ENCODE assay signal across 1 cellular context in the genomic region with DNA sequence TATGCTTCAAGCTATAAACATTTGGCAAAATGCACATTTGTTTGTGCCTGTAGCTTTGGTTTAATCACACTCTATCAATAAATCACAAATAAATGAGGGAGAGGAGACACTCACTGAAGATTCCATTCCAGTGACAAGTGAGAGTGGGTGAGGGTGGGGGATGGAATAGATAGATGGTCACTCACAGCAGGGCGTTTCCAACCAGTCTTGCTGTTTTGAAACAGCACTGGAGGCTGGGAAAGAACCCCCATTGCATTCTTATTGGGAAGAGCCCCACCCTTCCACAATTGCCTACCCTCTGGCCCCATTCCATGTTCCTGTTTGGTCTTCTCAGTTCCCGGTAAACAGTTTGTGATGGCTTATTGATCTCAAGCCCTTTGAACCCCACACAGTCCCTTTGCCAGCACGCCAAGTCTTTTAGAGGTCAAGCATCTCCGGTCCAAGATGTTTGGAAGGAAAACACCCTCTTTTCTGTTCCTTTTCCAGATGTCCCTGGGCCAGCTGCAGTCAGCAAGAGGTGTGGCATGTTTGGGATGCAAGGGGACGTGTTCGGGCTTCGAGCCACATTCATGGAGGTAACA.
TF ChIP-seq lines count a peak whose summit lies in the region.

No MANE protein-coding gene starts in this region.

TF ChIP-seq in HCT116, 20 proteins besides CTCF, POLR2A, EP300 and RAD21:
- TF ChIP-seq CBX3 (IDR thresholded peaks at IDR 0.05; ENCODE audit: low read depth) (no peak), EZH2phosphoT487 (IDR thresholded peaks at IDR 0.05; ENCODE audit: borderline replicate concordance) (no peak), SP1 (IDR thresholded peaks at IDR 0.05; ENCODE audit: low read depth) (no peak), ZNF274 (IDR thresholded peaks at IDR 0.05; ENCODE audit: low read depth, low read length) (no peak), JUND (IDR thresholded peaks at IDR 0.05) (no peak), CEBPB (IDR thresholded peaks at IDR 0.05; ENCODE audit: low read depth) (no peak), ZFX (IDR thresholded peaks at IDR 0.05) (no peak), POLR2AphosphoS5 (IDR thresholded peaks at IDR 0.05; ENCODE audit: low read depth, low read length) (no peak), EZH2 (IDR thresholded peaks at IDR 0.05) (no peak), YY1 (IDR thresholded peaks at IDR 0.05; ENCODE audit: extremely low read depth, insufficient replicate concordance, low read depth, low read length) (no peak), FOSL1 (IDR thresholded peaks at IDR 0.05; ENCODE audit: low read depth) (no peak), EGR1 (IDR thresholded peaks at IDR 0.05; ENCODE audit: low read depth) (no peak), SRF (IDR thresholded peaks at IDR 0.05; ENCODE audit: low read depth) (no peak), TCF7L2 (IDR thresholded peaks at IDR 0.05; ENCODE audit: borderline replicate concordance, extremely low read depth, insufficient read depth, insufficient read length) (no peak), SIN3A (IDR thresholded peaks at IDR 0.05; ENCODE audit: low read depth) (no peak)
- TF ChIP-seq, protein P1, sequence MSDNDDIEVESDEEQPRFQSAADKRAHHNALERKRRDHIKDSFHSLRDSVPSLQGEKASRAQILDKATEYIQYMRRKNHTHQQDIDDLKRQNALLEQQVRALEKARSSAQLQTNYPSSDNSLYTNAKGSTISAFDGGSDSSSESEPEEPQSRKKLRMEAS (IDR thresholded peaks at IDR 0.05): no peak
- TF ChIP-seq, protein P2, sequence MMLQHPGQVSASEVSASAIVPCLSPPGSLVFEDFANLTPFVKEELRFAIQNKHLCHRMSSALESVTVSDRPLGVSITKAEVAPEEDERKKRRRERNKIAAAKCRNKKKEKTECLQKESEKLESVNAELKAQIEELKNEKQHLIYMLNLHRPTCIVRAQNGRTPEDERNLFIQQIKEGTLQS (IDR thresholded peaks at IDR 0.05): no peak
- TF ChIP-seq, protein P3, sequence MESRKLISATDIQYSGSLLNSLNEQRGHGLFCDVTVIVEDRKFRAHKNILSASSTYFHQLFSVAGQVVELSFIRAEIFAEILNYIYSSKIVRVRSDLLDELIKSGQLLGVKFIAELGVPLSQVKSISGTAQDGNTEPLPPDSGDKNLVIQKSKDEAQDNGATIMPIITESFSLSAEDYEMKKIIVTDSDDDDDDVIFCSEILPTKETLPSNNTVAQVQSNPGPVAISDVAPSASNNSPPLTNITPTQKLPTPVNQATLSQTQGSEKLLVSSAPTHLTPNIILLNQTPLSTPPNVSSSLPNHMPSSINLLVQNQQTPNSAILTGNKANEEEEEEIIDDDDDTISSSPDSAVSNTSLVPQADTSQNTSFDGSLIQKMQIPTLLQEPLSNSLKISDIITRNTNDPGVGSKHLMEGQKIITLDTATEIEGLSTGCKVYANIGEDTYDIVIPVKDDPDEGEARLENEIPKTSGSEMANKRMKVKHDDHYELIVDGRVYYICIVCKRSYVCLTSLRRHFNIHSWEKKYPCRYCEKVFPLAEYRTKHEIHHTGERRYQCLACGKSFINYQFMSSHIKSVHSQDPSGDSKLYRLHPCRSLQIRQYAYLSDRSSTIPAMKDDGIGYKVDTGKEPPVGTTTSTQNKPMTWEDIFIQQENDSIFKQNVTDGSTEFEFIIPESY (IDR thresholded peaks at IDR 0.05; ENCODE audit: extremely low read depth, insufficient replicate concordance, low read length): no peak
- TF ChIP-seq, protein P4, sequence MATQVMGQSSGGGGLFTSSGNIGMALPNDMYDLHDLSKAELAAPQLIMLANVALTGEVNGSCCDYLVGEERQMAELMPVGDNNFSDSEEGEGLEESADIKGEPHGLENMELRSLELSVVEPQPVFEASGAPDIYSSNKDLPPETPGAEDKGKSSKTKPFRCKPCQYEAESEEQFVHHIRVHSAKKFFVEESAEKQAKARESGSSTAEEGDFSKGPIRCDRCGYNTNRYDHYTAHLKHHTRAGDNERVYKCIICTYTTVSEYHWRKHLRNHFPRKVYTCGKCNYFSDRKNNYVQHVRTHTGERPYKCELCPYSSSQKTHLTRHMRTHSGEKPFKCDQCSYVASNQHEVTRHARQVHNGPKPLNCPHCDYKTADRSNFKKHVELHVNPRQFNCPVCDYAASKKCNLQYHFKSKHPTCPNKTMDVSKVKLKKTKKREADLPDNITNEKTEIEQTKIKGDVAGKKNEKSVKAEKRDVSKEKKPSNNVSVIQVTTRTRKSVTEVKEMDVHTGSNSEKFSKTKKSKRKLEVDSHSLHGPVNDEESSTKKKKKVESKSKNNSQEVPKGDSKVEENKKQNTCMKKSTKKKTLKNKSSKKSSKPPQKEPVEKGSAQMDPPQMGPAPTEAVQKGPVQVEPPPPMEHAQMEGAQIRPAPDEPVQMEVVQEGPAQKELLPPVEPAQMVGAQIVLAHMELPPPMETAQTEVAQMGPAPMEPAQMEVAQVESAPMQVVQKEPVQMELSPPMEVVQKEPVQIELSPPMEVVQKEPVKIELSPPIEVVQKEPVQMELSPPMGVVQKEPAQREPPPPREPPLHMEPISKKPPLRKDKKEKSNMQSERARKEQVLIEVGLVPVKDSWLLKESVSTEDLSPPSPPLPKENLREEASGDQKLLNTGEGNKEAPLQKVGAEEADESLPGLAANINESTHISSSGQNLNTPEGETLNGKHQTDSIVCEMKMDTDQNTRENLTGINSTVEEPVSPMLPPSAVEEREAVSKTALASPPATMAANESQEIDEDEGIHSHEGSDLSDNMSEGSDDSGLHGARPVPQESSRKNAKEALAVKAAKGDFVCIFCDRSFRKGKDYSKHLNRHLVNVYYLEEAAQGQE (IDR thresholded peaks at IDR 0.05; ENCODE audit: low read depth): no peak
